Comparison of ENCODE assay signal across 27 cellular contexts in genomic region chr10:92527716-92528115, GRCh38.
"Had no signal": no experiment of that assay in that cellular context is flagged by ENCODE, and none has a peak within 500 bp of the region (broad histone marks: within the 10 kb centered on the region; RNA-seq: fewer than 3 reads in every experiment).

No MANE protein-coding gene starts in this region.

- H3K9me3 ChIP-seq: left ventricle myocardium inferior, mucosa of descending colon, ovary, right atrium auricular region, stomach, testis, thyroid gland, transverse colon, upper lobe of left lung, vagina had no signal

- H3K27ac Mint-ChIP-seq: natural killer cell treated with Interleukin-12 subunit alpha and Interleukin-12 subunit beta and Interleukin-15 and Interleukin-18, amount 100 ng/mL, for 72 hours; progenitor cell of endocrine pancreas; stimulated activated naive B cell treated with anti-CD40 and anti-IgM and Interleukin-4, amounts not matched to agents 10 μg/mL and 1 μg/mL and 100 μg/mL, for 72 hours had no signal

- H3K27me3 ChIP-seq: ovary, right atrium auricular region, stomach, testis, thyroid gland, transverse colon, upper lobe of left lung, vagina had no signal

- H3K9me3 Mint-ChIP-seq: immature natural killer cell; naive thymus-derived CD4-positive, alpha-beta T cell; natural killer cell treated with Interleukin-12 subunit alpha and Interleukin-12 subunit beta and Interleukin-15 and Interleukin-18, amount 100 ng/mL, for 72 hours; stimulated activated naive B cell treated with anti-CD40 and anti-IgM and Interleukin-4, amounts not matched to agents 10 μg/mL and 1 μg/mL and 100 μg/mL, for 72 hours had no signal

- DNase-seq: hippocampal formation; immature natural killer cell; kidney; left colon; left ventricle myocardium inferior; midbrain; mucosa of descending colon; naive thymus-derived CD4-positive, alpha-beta T cell; ovary; stimulated activated CD4-positive, alpha-beta T cell treated with anti-CD3 and anti-CD28 coated beads, Interleukin-12 subunit alpha, Interleukin-12 subunit beta, amount 100 ng/mL, for 4 hours; stimulated activated CD4-positive, alpha-beta T cell treated with anti-CD3 and anti-CD28 coated beads, Interleukin-15, amount 100 ng/mL, for 24 hours; stimulated activated CD4-positive, alpha-beta T cell treated with anti-CD3 and anti-CD28 coated beads, Interleukin-2, amount 100 ng/mL, for 24 hours; stimulated activated CD4-positive, alpha-beta T cell treated with anti-CD3 and anti-CD28 coated beads, Interleukin-4, amount 100 ng/mL, for 1 hour; stimulated activated naive B cell treated with anti-CD40 and anti-IgM and Interleukin-4, amounts not matched to agents 10 μg/mL and 1 μg/mL and 100 μg/mL, for 72 hours; stimulated activated naive CD8-positive, alpha-beta T cell treated with anti-CD3 and anti-CD28 coated beads, Interleukin-15, Interleukin-2, amounts not matched to agents 100 U/mL and 50 U/mL, for 24 hours; stomach; testis; thyroid gland; transverse colon; upper lobe of left lung had no signal

- ATAC-seq: left colon; mucosa of descending colon; naive thymus-derived CD4-positive, alpha-beta T cell; natural killer cell treated with Interleukin-12 subunit alpha and Interleukin-12 subunit beta and Interleukin-15 and Interleukin-18, amount 100 ng/mL, for 72 hours; sciatic nerve; stimulated activated naive B cell treated with anti-CD40 and anti-IgM and Interleukin-4, amounts not matched to agents 10 μg/mL and 1 μg/mL and 100 μg/mL, for 72 hours; stimulated activated naive CD8-positive, alpha-beta T cell treated with anti-CD3 and anti-CD28 coated beads, Interleukin-15, Interleukin-2, amounts not matched to agents 100 U/mL and 50 U/mL, for 24 hours had no signal

- H3K27me3 Mint-ChIP-seq: naive thymus-derived CD4-positive, alpha-beta T cell; natural killer cell treated with Interleukin-12 subunit alpha and Interleukin-12 subunit beta and Interleukin-15 and Interleukin-18, amount 100 ng/mL, for 72 hours; progenitor cell of endocrine pancreas; stimulated activated naive B cell treated with anti-CD40 and anti-IgM and Interleukin-4, amounts not matched to agents 10 μg/mL and 1 μg/mL and 100 μg/mL, for 72 hours had no signal

- H3K4me3 Mint-ChIP-seq: immature natural killer cell; naive thymus-derived CD4-positive, alpha-beta T cell; natural killer cell treated with Interleukin-12 subunit alpha and Interleukin-12 subunit beta and Interleukin-15 and Interleukin-18, amount 100 ng/mL, for 72 hours; stimulated activated naive B cell treated with anti-CD40 and anti-IgM and Interleukin-4, amounts not matched to agents 10 μg/mL and 1 μg/mL and 100 μg/mL, for 72 hours had no signal

- H3K4me1 ChIP-seq: left ventricle myocardium inferior, right atrium auricular region, stomach, testis, thyroid gland, transverse colon, upper lobe of left lung, vagina had no signal

- H3K36me3 Mint-ChIP-seq: natural killer cell treated with Interleukin-12 subunit alpha and Interleukin-12 subunit beta and Interleukin-15 and Interleukin-18, amount 100 ng/mL, for 72 hours had no signal

- H3K27ac ChIP-seq: left ventricle myocardium inferior, ovary, right atrium auricular region, skin epidermis, stomach, testis, thyroid gland, transverse colon, upper lobe of left lung, vagina had no signal

- H3K36me3 ChIP-seq: ovary had no signal

- H3K4me3 ChIP-seq: left ventricle myocardium inferior, lung, mucosa of descending colon, ovary, right atrium auricular region, skin epidermis, stomach, testis, thyroid gland, transverse colon, upper lobe of left lung, vagina had no signal

- H3K4me1 Mint-ChIP-seq: immature natural killer cell; naive thymus-derived CD4-positive, alpha-beta T cell; stimulated activated naive B cell treated with anti-CD40 and anti-IgM and Interleukin-4, amounts not matched to agents 10 μg/mL and 1 μg/mL and 100 μg/mL, for 72 hours had no signal
